ENCODE assay signal across 11 cellular contexts in genomic region chr12:75721790-75722189, GRCh38.
A peak's percentile ranks its signal among the peaks of the same experiment; 100 is the strongest.
DNase-seq lines count a peak whose midpoint lies in the region; ATAC-seq and TF ChIP-seq lines count a peak whose summit lies in the region.
"Had no signal": no experiment of that assay in that cellular context is flagged by ENCODE, and none has a peak within 500 bp of the region (broad histone marks: within the 10 kb centered on the region; RNA-seq: fewer than 3 reads in every experiment).

No MANE protein-coding gene starts in this region.

- H3K27me3 Mint-ChIP-seq in stimulated activated memory B cell treated with anti-CD40 and anti-IgM and Interleukin-4, amounts not matched to agents 10 μg/mL and 1 μg/mL and 100 μg/mL, for 72 hours: peaks cover 9% of the 10 kb centered on the region

- TF ChIP-seq EP300 in gastroesophageal sphincter (IDR thresholded peaks at IDR 0.05): no peak

- in situ Hi-C loops in G401 (cut with HindIII; ENCODE audit: low sequenced_read_pairs) (no loop called here), Panc1 (cut with HindIII; ENCODE audit: low pct_unique_long_range_greater_than_20kb, low sequenced_read_pairs) (no loop called here)

- H3K36me3 ChIP-seq in Panc1 (ENCODE audit: control insufficient read depth, insufficient read depth, low read length) (no peaks in the 10 kb centered on the region), gastroesophageal sphincter (no peaks in the 10 kb centered on the region), rectal smooth muscle tissue (ENCODE audit: control insufficient read depth, insufficient read depth, low read length) (no peaks in the 10 kb centered on the region)

- CTCF ChIA-PET in Panc1 (lab: Charles Lee): interaction anchor here (0.6 to 0.9 kb wide), 2 partner anchors 16 to 49 kb away, joined by 3 read pairs; no protein-coding TSS in a partner anchor

- 54 to 75% methylated on average over 2 of the region's 2 CpGs for WGBS in gastroesophageal sphincter (ENCODE audit: low coverage in 1 of 2), 2 donors

- POLR2A ChIA-PET in Panc1 (lab: Charles Lee): interaction anchor here (0.5 to 0.6 kb wide), 2 partner anchors 303 to 1689 kb away, joined by 3 to 4 read pairs; no protein-coding TSS in a partner anchor

- no peaks in the 10 kb centered on the region for H3K36me3 Mint-ChIP-seq in stimulated activated memory B cell treated with anti-CD40 and anti-IgM and Interleukin-4, amounts not matched to agents 10 μg/mL and 1 μg/mL and 100 μg/mL, for 72 hours
- H3K36me3 Mint-ChIP-seq: naive B cell had no signal

- peak overlapping the region; percentile 100 for H3K27ac ChIP-seq in Panc1 (ENCODE audit: low read length)
- peak overlapping the region; percentile 27 to 66 (median 61) for H3K27ac ChIP-seq in gastroesophageal sphincter
- H3K27ac ChIP-seq in rectal smooth muscle tissue (ENCODE audit: low read depth, low read length): peak overlapping the region; percentile 68

- ATAC-seq in Panc1 (no peak), gastroesophageal sphincter (no peak), omental fat pad (ENCODE audit: low FRiP score) (no peak)
- ATAC-seq in stimulated activated memory B cell treated with anti-CD40 and anti-IgM and Interleukin-4, amounts not matched to agents 10 μg/mL and 1 μg/mL and 100 μg/mL, for 72 hours: no peak

- H3K9ac ChIP-seq in rectal smooth muscle tissue (ENCODE audit: low read length): no peak overlapping the region

- BruUV-seq in Panc1 (replicated peaks; lab: Mats Ljungman, UMichigan): no TSS peak

- H3K9me3 ChIP-seq in Panc1 (ENCODE audit: control insufficient read depth, insufficient read depth, low read depth, low read length) (peaks cover 18% of the 10 kb centered on the region; the same call in 1 of the 2 replicates), gastroesophageal sphincter (no peaks in the 10 kb centered on the region)

- H3K4me1 ChIP-seq in Panc1 (ENCODE audit: control insufficient read depth, insufficient read depth, low read length) (peaks cover 70% of the 10 kb centered on the region), gastroesophageal sphincter (peaks cover 16 to 55% (median 26%) of the 10 kb centered on the region in 3 donors), rectal smooth muscle tissue (ENCODE audit: control insufficient read depth, insufficient read depth, low read length) (peaks cover 41% of the 10 kb centered on the region)

- no peak overlapping the region for H3K4me3 Mint-ChIP-seq in stimulated activated memory B cell treated with anti-CD40 and anti-IgM and Interleukin-4, amounts not matched to agents 10 μg/mL and 1 μg/mL and 100 μg/mL, for 72 hours
- H3K4me3 Mint-ChIP-seq: naive B cell had no signal

- H3K4me1 Mint-ChIP-seq in stimulated activated memory B cell treated with anti-CD40 and anti-IgM and Interleukin-4, amounts not matched to agents 10 μg/mL and 1 μg/mL and 100 μg/mL, for 72 hours: peaks cover 6% of the 10 kb centered on the region
- H3K4me1 Mint-ChIP-seq: naive B cell had no signal

- DNase-seq in G401 (ENCODE audit: low spot score) (peak; percentile 30), Panc1 (ENCODE audit: low read depth, low spot score) (no peak), Kasumi-1 (lab: John Stamatoyannopoulos, UW) (no peak), omental fat pad (ENCODE audit: low spot score) (no peak), NCI-H82 treated with DMSO at 0.1 percent for 48 hours (lab: John Stamatoyannopoulos, UW; ENCODE audit: unreplicated experiment) (no peak)
- DNase-seq: H7; naive B cell; stimulated activated CD4-positive, alpha-beta T cell treated with anti-CD3 and anti-CD28 coated beads, Interleukin-15, amount 100 ng/mL, for 24 hours had no signal

- TF ChIP-seq CTCF in Panc1 (IDR thresholded peaks at IDR 0.05) (no peak), gastroesophageal sphincter (IDR thresholded peaks at IDR 0.05) (no peak), omental fat pad (IDR thresholded peaks at IDR 0.05) (no peak)

- H3K4me3 ChIP-seq in Panc1 (ENCODE audit: low read depth in 2 of 2, low read length in 2 of 2) (no peak overlapping the region), gastroesophageal sphincter (no peak overlapping the region), rectal smooth muscle tissue (ENCODE audit: low read length) (no peak overlapping the region)

- intact Hi-C loops in Panc1 (cut with micrococcal nuclease; ENCODE audit: unreplicated experiment): loop anchor here (5.0 to 10.0 kb wide), 4 partner anchors 46 to 301 kb away; partner anchors contain the start of gene KRR1

- no peaks in the 10 kb centered on the region for H3K9me3 Mint-ChIP-seq in stimulated activated memory B cell treated with anti-CD40 and anti-IgM and Interleukin-4, amounts not matched to agents 10 μg/mL and 1 μg/mL and 100 μg/mL, for 72 hours
- H3K9me3 Mint-ChIP-seq: naive B cell had no signal

- H3K27ac Mint-ChIP-seq in stimulated activated memory B cell treated with anti-CD40 and anti-IgM and Interleukin-4, amounts not matched to agents 10 μg/mL and 1 μg/mL and 100 μg/mL, for 72 hours: no peak overlapping the region
- H3K27ac Mint-ChIP-seq: naive B cell had no signal

- H3K27me3 ChIP-seq in Panc1 (ENCODE audit: control insufficient read depth, insufficient read depth, low read length): no peaks in the 10 kb centered on the region
- H3K27me3 ChIP-seq in gastroesophageal sphincter: no peaks in the 10 kb centered on the region
- H3K27me3 ChIP-seq in rectal smooth muscle tissue (ENCODE audit: control insufficient read depth, insufficient read depth, low read length): no peaks in the 10 kb centered on the region

- no peak for TF ChIP-seq POLR2A in gastroesophageal sphincter (IDR thresholded peaks at IDR 0.05)
